In genomic region chr2:200309296-200309846, GRCh38 we compare ENCODE assay signal across 1 cellular context.
A peak's percentile ranks its signal among the peaks of the same experiment; 100 is the strongest.
TF ChIP-seq lines count a peak whose summit lies in the region.

No MANE protein-coding gene starts in this region.

TF ChIP-seq in H1, 55 proteins besides CTCF, POLR2A, EP300 and RAD21:
- TF ChIP-seq SIN3A (conservative IDR thresholded peaks at IDR 0.05 in 1 of 2, IDR thresholded peaks at IDR 0.05 in 1 of 2; ENCODE audit: low read depth in 1 of 2, low read length in 2 of 2) (0 out of 4 replicates have a peak, but pooled peaks of 1 of the 2 experiments have one; percentile 50), SUZ12 (IDR thresholded peaks at IDR 0.05; ENCODE audit: low read length) (no peak)
